ENCODE assay signal across 22 cellular contexts in the genomic region with DNA sequence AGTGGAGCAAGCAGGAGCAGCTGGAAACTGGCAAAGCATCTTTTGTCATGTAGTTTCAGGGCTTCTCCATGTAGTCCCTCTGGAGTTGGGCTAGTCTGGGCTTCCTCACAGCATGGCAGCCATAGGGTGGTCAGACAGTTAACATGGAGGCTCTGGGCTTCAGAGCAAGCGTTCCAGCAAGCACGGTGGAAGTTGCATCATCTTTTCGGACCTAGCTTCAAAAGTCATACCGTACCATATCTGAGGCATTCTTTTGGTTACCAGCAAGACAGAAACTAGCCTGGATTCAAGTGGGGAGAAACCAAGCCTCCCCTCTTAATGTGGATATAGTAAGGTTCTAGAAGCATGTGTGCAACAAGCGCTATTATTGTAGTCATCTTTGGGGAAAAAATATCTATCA.
DNase-seq lines count a peak whose midpoint lies in the region; ATAC-seq, FAIRE-seq and TF ChIP-seq lines count a peak whose summit lies in the region.
"Had no signal": no experiment of that assay in that cellular context is flagged by ENCODE, and none has a peak within 500 bp of the region (broad histone marks: within the 10 kb centered on the region; RNA-seq: fewer than 3 reads in every experiment).

No MANE protein-coding gene starts in this region.

- H3K36me3 Mint-ChIP-seq in activated naive CD8-positive, alpha-beta T cell treated with anti-CD3 and anti-CD28 coated beads for 36 hours: no peaks in the 10 kb centered on the region
- no peaks in the 10 kb centered on the region for H3K36me3 Mint-ChIP-seq in activated naive CD8-positive, alpha-beta T cell treated with anti-CD3 and anti-CD28 coated beads, Interleukin-2, amount 50 U/mL, for 24 hours (ENCODE audit: low read depth)
- no peaks in the 10 kb centered on the region for H3K36me3 Mint-ChIP-seq in neural progenitor cell
- H3K36me3 Mint-ChIP-seq: CD4-positive, CD25-positive, alpha-beta regulatory T cell; CD8-positive, alpha-beta memory T cell had no signal

- H2AFZ ChIP-seq in neural progenitor cell (replicated peaks): peak overlapping the region; percentile 52

- TF ChIP-seq CTCF in bronchial epithelial cell (IDR thresholded peaks at IDR 0.05; ENCODE audit: insufficient read depth, low read length, severe bottlenecking) (no peak), neural progenitor cell (IDR thresholded peaks at IDR 0.05) (no peak)

- no peak overlapping the region for H3K4me2 ChIP-seq in neural progenitor cell
- H3K4me2 ChIP-seq: A549 had no signal

- H3K9ac ChIP-seq in HUES48 (ENCODE audit: low read depth, low read length) (no peak overlapping the region), neural progenitor cell (no peak overlapping the region)

- no peaks in the 10 kb centered on the region for H3K27me3 Mint-ChIP-seq in activated naive CD8-positive, alpha-beta T cell treated with anti-CD3 and anti-CD28 coated beads for 36 hours
- H3K27me3 Mint-ChIP-seq in activated naive CD8-positive, alpha-beta T cell treated with anti-CD3 and anti-CD28 coated beads, Interleukin-2, amount 50 U/mL, for 24 hours: no peaks in the 10 kb centered on the region
- peaks cover 2% of the 10 kb centered on the region for H3K27me3 Mint-ChIP-seq in neural progenitor cell (ENCODE audit: insufficient read depth, low read depth)

- no peaks in the 10 kb centered on the region for H3K36me3 ChIP-seq in HUES48 (ENCODE audit: control insufficient read depth, insufficient read depth, low read length)
- H3K36me3 ChIP-seq in bronchial epithelial cell (ENCODE audit: control insufficient read depth, insufficient read depth, low read length): no peaks in the 10 kb centered on the region
- H3K36me3 ChIP-seq in neural progenitor cell: no peaks in the 10 kb centered on the region

- peak; percentile 40 for FAIRE-seq in bronchial epithelial cell (lab: Jason Lieb, UNC)
- FAIRE-seq: A549, G401.6, GM12891, GM19239, H54 had no signal

- no peak overlapping the region for H3K4me3 ChIP-seq in HUES48 (ENCODE audit: low read depth, low read length)
- no peak overlapping the region for H3K4me3 ChIP-seq in bronchial epithelial cell (ENCODE audit: low read depth, low read length)
- no peak overlapping the region for H3K4me3 ChIP-seq in neural progenitor cell
- H3K4me3 ChIP-seq: A549 had no signal

- no peaks in the 10 kb centered on the region for H3K27me3 ChIP-seq in HUES48 (ENCODE audit: control insufficient read depth, insufficient read depth, low read length)
- H3K27me3 ChIP-seq in bronchial epithelial cell (ENCODE audit: control insufficient read depth, insufficient read depth, low read length): no peaks in the 10 kb centered on the region
- no peaks in the 10 kb centered on the region for H3K27me3 ChIP-seq in neural progenitor cell

- DNase-seq in activated naive CD8-positive, alpha-beta T cell treated with anti-CD3 and anti-CD28 coated beads for 36 hours: no peak
- DNase-seq in activated naive CD8-positive, alpha-beta T cell treated with anti-CD3 and anti-CD28 coated beads, Interleukin-2, amount 50 U/mL, for 24 hours: no peak
- DNase-seq in bronchial epithelial cell (ENCODE audit: low read depth) (no peak), neural progenitor cell (ENCODE audit: low spot score) (no peak), putamen (ENCODE audit: low spot score) (no peak), SKM-1 treated with dmso at 0.1 percent for 144 hours (lab: John Stamatoyannopoulos, UW; ENCODE audit: unreplicated experiment) (no peak), NCI-H146 (lab: John Stamatoyannopoulos, UW) (no peak)
- DNase-seq: C1 segment of cervical spinal cord, COR-L47, DMS 273 treated with DMSO at 0.1 percent for 48 hours, DMS53, HFFc6 had no signal

- H3F3A ChIP-seq in neural progenitor cell (ENCODE audit: low read depth): no peaks in the 10 kb centered on the region

- no peaks in the 10 kb centered on the region for H3K9me3 Mint-ChIP-seq in activated naive CD8-positive, alpha-beta T cell treated with anti-CD3 and anti-CD28 coated beads for 36 hours
- no peaks in the 10 kb centered on the region for H3K9me3 Mint-ChIP-seq in activated naive CD8-positive, alpha-beta T cell treated with anti-CD3 and anti-CD28 coated beads, Interleukin-2, amount 50 U/mL, for 24 hours
- no peaks in the 10 kb centered on the region for H3K9me3 Mint-ChIP-seq in neural progenitor cell
- H3K9me3 Mint-ChIP-seq: CD8-positive, alpha-beta memory T cell; HFFc6 had no signal

- H3K4me3 Mint-ChIP-seq in activated naive CD8-positive, alpha-beta T cell treated with anti-CD3 and anti-CD28 coated beads for 36 hours: no peak overlapping the region
- no peak overlapping the region for H3K4me3 Mint-ChIP-seq in activated naive CD8-positive, alpha-beta T cell treated with anti-CD3 and anti-CD28 coated beads, Interleukin-2, amount 50 U/mL, for 24 hours
- no peak overlapping the region for H3K4me3 Mint-ChIP-seq in neural progenitor cell
- H3K4me3 Mint-ChIP-seq: CD4-positive, CD25-positive, alpha-beta regulatory T cell; HFFc6 had no signal

- H3K27ac ChIP-seq in HUES48 (ENCODE audit: low read depth, low read length): peak overlapping the region; percentile 4
- H3K27ac ChIP-seq in neural progenitor cell: no peak overlapping the region
- H3K27ac ChIP-seq: 22Rv1, A549 had no signal

- no peaks in the 10 kb centered on the region for H4K20me1 ChIP-seq in neural progenitor cell (ENCODE audit: low read depth)

- H3K4me1 ChIP-seq in HUES48 (ENCODE audit: control insufficient read depth, insufficient read depth, low read length): peaks cover 33% of the 10 kb centered on the region
- no peaks in the 10 kb centered on the region for H3K4me1 ChIP-seq in neural progenitor cell
- H3K4me1 ChIP-seq: A549 had no signal

- peaks cover 12% of the 10 kb centered on the region for H3K4me1 Mint-ChIP-seq in activated naive CD8-positive, alpha-beta T cell treated with anti-CD3 and anti-CD28 coated beads for 36 hours
- H3K4me1 Mint-ChIP-seq in activated naive CD8-positive, alpha-beta T cell treated with anti-CD3 and anti-CD28 coated beads, Interleukin-2, amount 50 U/mL, for 24 hours: peaks cover 11% of the 10 kb centered on the region
- H3K4me1 Mint-ChIP-seq in neural progenitor cell: no peaks in the 10 kb centered on the region
- H3K4me1 Mint-ChIP-seq: CD4-positive, CD25-positive, alpha-beta regulatory T cell had no signal

- no peaks in the 10 kb centered on the region for H3K9me3 ChIP-seq in HUES48 (ENCODE audit: control insufficient read depth, insufficient read depth, low read length)
- no peaks in the 10 kb centered on the region for H3K9me3 ChIP-seq in neural progenitor cell (ENCODE audit: low read depth)
- H3K9me3 ChIP-seq: A549 had no signal

- no peaks in the 10 kb centered on the region for H3K79me2 ChIP-seq in neural progenitor cell (ENCODE audit: low read depth)

- H3K27ac Mint-ChIP-seq in activated naive CD8-positive, alpha-beta T cell treated with anti-CD3 and anti-CD28 coated beads for 36 hours: peak overlapping the region; percentile 35
- no peak overlapping the region for H3K27ac Mint-ChIP-seq in activated naive CD8-positive, alpha-beta T cell treated with anti-CD3 and anti-CD28 coated beads, Interleukin-2, amount 50 U/mL, for 24 hours
- no peak overlapping the region for H3K27ac Mint-ChIP-seq in neural progenitor cell
- H3K27ac Mint-ChIP-seq: HFFc6 had no signal

- ATAC-seq in activated naive CD8-positive, alpha-beta T cell treated with anti-CD3 and anti-CD28 coated beads, Interleukin-2, amount 50 U/mL, for 24 hours: no peak
- ATAC-seq: HCT116 had no signal
